11 cellular contexts compared by ENCODE assay signal in the genomic region with DNA sequence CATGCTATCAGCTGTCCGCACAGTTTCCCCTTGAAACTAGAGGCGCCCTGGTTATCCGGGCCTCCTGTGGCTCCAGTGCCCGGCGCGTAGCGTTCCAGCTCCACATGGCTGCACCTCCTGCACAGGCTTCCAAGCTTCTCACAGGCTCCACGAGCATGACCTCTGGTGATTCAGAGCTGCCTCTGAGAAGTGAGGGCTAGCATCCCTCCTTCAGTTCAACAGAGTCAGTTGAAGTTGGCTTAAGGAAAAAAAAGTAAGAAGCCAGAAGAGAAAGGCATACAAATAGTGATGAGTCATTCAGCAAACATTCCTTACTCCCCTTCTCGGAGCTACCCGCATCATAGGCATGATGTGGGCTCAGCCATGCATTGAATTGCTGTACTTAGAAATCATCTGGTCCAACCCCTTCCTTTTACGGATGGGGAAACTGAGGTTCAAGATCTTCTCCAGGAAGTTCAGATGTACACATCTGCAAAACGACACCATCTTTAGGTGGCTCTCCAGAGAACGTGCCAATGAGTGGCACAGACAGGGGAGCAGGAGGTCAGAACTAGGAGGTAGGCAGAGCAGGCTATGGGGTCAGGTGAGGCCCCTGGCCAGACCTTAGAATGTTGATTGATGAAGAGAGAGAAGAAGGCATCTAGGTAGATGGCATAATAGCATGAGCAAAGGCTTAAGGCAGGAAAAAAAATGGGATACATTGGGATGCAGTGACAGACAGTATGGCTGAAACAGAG.
DNase-seq lines count a peak whose midpoint lies in the region; ATAC-seq and TF ChIP-seq lines count a peak whose summit lies in the region.
"Had no signal": no experiment of that assay in that cellular context is flagged by ENCODE, and none has a peak within 500 bp of the region (broad histone marks: within the 10 kb centered on the region; RNA-seq: fewer than 3 reads in every experiment).

No MANE protein-coding gene starts in this region.

- no peak for TF ChIP-seq CTCF in fibroblast of pulmonary artery (IDR thresholded peaks at IDR 0.05; ENCODE audit: low read length, missing control alignments)
- no peak for TF ChIP-seq CTCF in progenitor cell of endocrine pancreas (IDR thresholded peaks at IDR 0.05; ENCODE audit: unreplicated experiment)
- TF ChIP-seq CTCF in CD4-positive, alpha-beta T cell (IDR thresholded peaks at IDR 0.05) = no peak

- no peak for ATAC-seq in HG02970 (IDR thresholded peaks at IDR 0.05; ENCODE audit: low FRiP score, unreplicated experiment)
- ATAC-seq in CD4-positive, alpha-beta T cell (ENCODE audit: poor library complexity) = no peak

- H3K27ac ChIP-seq in CD4-positive, alpha-beta T cell (ENCODE audit: low read depth, low read length) = no peak overlapping the region

- H3K4me3 ChIP-seq in fibroblast of pulmonary artery (replicated peaks; ENCODE audit: low read depth, low read length) = no peak overlapping the region

- POLR2A ChIA-PET in CD4-positive, alpha-beta T cell (lab: Charles Lee) = no interaction called here

- intact Hi-C loops in CD4-positive, alpha-beta T cell (cut with DNase I, micrococcal nuclease) = no loop called here

- peaks cover 10% of the 10 kb centered on the region for H3K4me1 Mint-ChIP-seq in progenitor cell of endocrine pancreas (ENCODE audit: low read depth)
- H3K4me1 Mint-ChIP-seq in CD4-positive, alpha-beta T cell (ENCODE audit: low read depth) = no peaks in the 10 kb centered on the region
- H3K4me1 Mint-ChIP-seq: activated B cell treated with CpG ODN at 0.5 μM for 24 hours had no signal

- H3K9me3 Mint-ChIP-seq in progenitor cell of endocrine pancreas (ENCODE audit: low read depth) = no peaks in the 10 kb centered on the region
- no peaks in the 10 kb centered on the region for H3K9me3 Mint-ChIP-seq in CD4-positive, alpha-beta T cell
- H3K9me3 Mint-ChIP-seq: activated B cell treated with CpG ODN at 0.5 μM for 24 hours had no signal

- H3K36me3 Mint-ChIP-seq in progenitor cell of endocrine pancreas (ENCODE audit: insufficient read depth) = no peaks in the 10 kb centered on the region
- H3K36me3 Mint-ChIP-seq in CD4-positive, alpha-beta T cell (ENCODE audit: low read depth) = no peaks in the 10 kb centered on the region
- H3K36me3 Mint-ChIP-seq: activated naive CD8-positive, alpha-beta T cell had no signal

- H3K4me3 Mint-ChIP-seq in progenitor cell of endocrine pancreas (ENCODE audit: low read depth) = no peak overlapping the region
- H3K4me3 Mint-ChIP-seq in CD4-positive, alpha-beta T cell = no peak overlapping the region
- H3K4me3 Mint-ChIP-seq: activated B cell treated with CpG ODN at 0.5 μM for 24 hours; activated naive CD8-positive, alpha-beta T cell had no signal

- H3K27me3 ChIP-seq in CD4-positive, alpha-beta T cell (ENCODE audit: control insufficient read depth, insufficient read depth, low read length) = peaks cover 13% of the 10 kb centered on the region

- H3K9me3 ChIP-seq in CD4-positive, alpha-beta T cell (ENCODE audit: control insufficient read depth, low read length) = no peaks in the 10 kb centered on the region

- peaks cover 8% of the 10 kb centered on the region for H3K27me3 Mint-ChIP-seq in progenitor cell of endocrine pancreas
- peaks cover 33% of the 10 kb centered on the region for H3K27me3 Mint-ChIP-seq in CD4-positive, alpha-beta T cell

- peak; percentile 24 for DNase-seq in GM04504 (ENCODE audit: low read depth)
- DNase-seq in RPMI7951 (ENCODE audit: low read depth) = peak; percentile 90
- peak; percentile 72 for DNase-seq in fibroblast of pulmonary artery (ENCODE audit: low read depth)
- no peak for DNase-seq in progenitor cell of endocrine pancreas (ENCODE audit: low spot score, unreplicated experiment)
- no peak for DNase-seq in NCI-H1105 (lab: John Stamatoyannopoulos, UW)
- no peak for DNase-seq in NCI-H2029 treated with DMSO at 0.1 percent for 48 hours (lab: John Stamatoyannopoulos, UW)
- no peak for DNase-seq in CD4-positive, alpha-beta T cell
- DNase-seq: activated B cell treated with CpG ODN at 0.5 μM for 24 hours, NCI-H748 treated with DMSO at 0.1 percent for 48 hours had no signal

- peak overlapping the region; percentile 2 for H3K27ac Mint-ChIP-seq in progenitor cell of endocrine pancreas
- H3K27ac Mint-ChIP-seq in CD4-positive, alpha-beta T cell = no peak overlapping the region
- H3K27ac Mint-ChIP-seq: activated B cell treated with CpG ODN at 0.5 μM for 24 hours; activated naive CD8-positive, alpha-beta T cell had no signal

- CTCF ChIA-PET in CD4-positive, alpha-beta T cell (lab: Charles Lee) = no interaction called here

Comparison
In these comparisons a context has a peak if more than half of its experiments do, and no peak if none do; other contexts are left out.
1. DNase-seq: peak in GM04504 (single experiment), RPMI7951 (single experiment) and fibroblast of pulmonary artery (single experiment); none in progenitor cell of endocrine pancreas (single experiment), NCI-H1105 (single experiment), NCI-H2029 treated with DMSO at 0.1 percent for 48 hours (single experiment) and CD4-positive, alpha-beta T cell (0 of 10).